20 cellular contexts compared by ENCODE assay signal in genomic region chr11:34232810-34233209, GRCh38.
"Had no signal": no experiment of that assay in that cellular context is flagged by ENCODE, and none has a peak within 500 bp of the region (broad histone marks: within the 10 kb centered on the region; RNA-seq: fewer than 3 reads in every experiment).

No MANE protein-coding gene starts in this region.

- DNase-seq: foreskin keratinocyte; head of caudate nucleus; mucosa of descending colon; naive thymus-derived CD8-positive, alpha-beta T cell; nucleus accumbens; ovary; sigmoid colon; stimulated activated CD4-positive, alpha-beta T cell treated with anti-CD3 and anti-CD28 coated beads, Interleukin-2, amount 100 ng/mL, for 24 hours; stimulated activated CD4-positive, alpha-beta T cell treated with anti-CD3 and anti-CD28 coated beads, Interleukin-4, amount 100 ng/mL, for 4 hours; stimulated activated naive CD4-positive, alpha-beta T cell treated with Interleukin-2 at 50 U/mL for 16 hours; testis; upper lobe of right lung had no signal

- H3K4me3 Mint-ChIP-seq: dendritic cell treated with granulocyte-macrophage colony-stimulating factor and Interleukin-4, amounts not matched to agents 40 ng/mL and 50 ng/mL, for 4 days; neural progenitor cell had no signal

- H3K36me3 ChIP-seq: neural progenitor cell, ovary, right atrium auricular region, sigmoid colon, tibial nerve, upper lobe of right lung, vagina had no signal

- ATAC-seq: foreskin keratinocyte; mucosa of descending colon; naive thymus-derived CD8-positive, alpha-beta T cell; upper lobe of right lung had no signal

- H3K36me3 Mint-ChIP-seq: naive thymus-derived CD8-positive, alpha-beta T cell; neural progenitor cell had no signal

- H3K27me3 ChIP-seq: foreskin keratinocyte, hepatocyte, neural progenitor cell, ovary, right atrium auricular region, sigmoid colon, testis, tibial nerve, upper lobe of right lung, vagina had no signal

- H3K27me3 Mint-ChIP-seq: dendritic cell treated with granulocyte-macrophage colony-stimulating factor and Interleukin-4, amounts not matched to agents 40 ng/mL and 50 ng/mL, for 4 days; naive thymus-derived CD8-positive, alpha-beta T cell had no signal

- FAIRE-seq: colon had no signal

- H3K27ac Mint-ChIP-seq: dendritic cell treated with granulocyte-macrophage colony-stimulating factor and Interleukin-4, amounts not matched to agents 40 ng/mL and 50 ng/mL, for 4 days; neural progenitor cell had no signal

- H3K9me3 Mint-ChIP-seq: dendritic cell treated with granulocyte-macrophage colony-stimulating factor and Interleukin-4, amounts not matched to agents 40 ng/mL and 50 ng/mL, for 4 days; naive thymus-derived CD8-positive, alpha-beta T cell had no signal

- H3K9me3 ChIP-seq: mucosa of descending colon, ovary, right atrium auricular region, sigmoid colon, testis, tibial nerve, upper lobe of right lung, vagina had no signal

- H3K4me1 ChIP-seq: testis had no signal

- H3K27ac ChIP-seq: foreskin keratinocyte, hepatocyte, neural progenitor cell, ovary, right atrium auricular region, sigmoid colon, skin epidermis, testis, tibial nerve, upper lobe of right lung, vagina had no signal

- H3K4me3 ChIP-seq: hepatocyte, mucosa of descending colon, neural progenitor cell, ovary, right atrium auricular region, sigmoid colon, skin epidermis, testis, tibial nerve, upper lobe of right lung, vagina had no signal
